ENCODE assay signal across 9 cellular contexts in the genomic region with DNA sequence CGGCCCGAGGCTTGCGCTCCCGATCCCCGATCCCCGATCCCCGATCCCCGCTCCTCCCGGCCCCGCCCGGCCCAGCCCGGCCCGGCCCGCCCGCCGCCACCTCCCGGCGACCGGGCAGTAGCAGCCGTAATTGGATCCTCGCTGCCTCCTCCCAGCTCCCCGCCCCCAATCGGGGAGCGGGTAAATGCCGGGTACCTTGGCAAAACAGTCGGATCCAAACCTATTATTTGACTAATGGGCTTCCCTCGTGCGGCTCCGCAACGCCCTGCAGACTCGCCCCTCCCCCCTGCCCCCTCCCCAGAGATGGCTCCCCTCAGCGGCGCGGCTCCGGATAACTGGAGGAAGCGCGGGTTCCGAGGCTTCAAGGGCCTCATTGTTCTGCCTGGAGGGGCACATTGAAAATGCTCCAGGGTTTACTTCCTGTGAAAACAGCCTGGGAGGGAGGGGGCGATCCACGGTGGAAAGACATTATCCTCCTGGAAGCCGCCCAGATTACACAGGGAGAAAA.
DNase-seq lines count a peak whose midpoint lies in the region; ATAC-seq, FAIRE-seq and TF ChIP-seq lines count a peak whose summit lies in the region.
"Had no signal": no experiment of that assay in that cellular context is flagged by ENCODE, and none has a peak within 500 bp of the region (broad histone marks: within the 10 kb centered on the region; RNA-seq: fewer than 3 reads in every experiment).

No MANE protein-coding gene starts in this region.

- TF ChIP-seq CTCF in OCI-LY1 (IDR thresholded peaks at IDR 0.05; ENCODE audit: low read length) = no peak

- H3K4me1 Mint-ChIP-seq in activated naive CD4-positive, alpha-beta T cell treated with anti-CD3 and anti-CD28 coated beads, Interleukin-2, amount 50 U/mL, for 24 hours = peaks cover 32% of the 10 kb centered on the region

- peak; percentile 79 for DNase-seq in Caki2 (ENCODE audit: low read depth)
- peak; percentile 63 for DNase-seq in glomerular endothelial cell (ENCODE audit: extremely low read depth, low read depth, low spot score)
- peak; percentile 82 for DNase-seq in occipital lobe (lab: John Stamatoyannopoulos, UW)
- DNase-seq in urothelium cell line (ENCODE audit: low spot score) = peak; percentile 79

- H3K27me3 ChIP-seq in HUES6 (ENCODE audit: control insufficient read depth, insufficient read depth, low read length) = peaks cover 5% of the 10 kb centered on the region; the same call in 1 of the 2 replicates
- no peaks in the 10 kb centered on the region for H3K27me3 ChIP-seq in OCI-LY1 (ENCODE audit: insufficient read depth, low read length)

- H3K27ac Mint-ChIP-seq in activated naive CD4-positive, alpha-beta T cell treated with anti-CD3 and anti-CD28 coated beads, Interleukin-2, amount 50 U/mL, for 24 hours = peak overlapping the region; percentile 100

- H3K4me2 ChIP-seq in OCI-LY1 (ENCODE audit: low read length) = peak overlapping the region; percentile 67

- H3K36me3 Mint-ChIP-seq in activated naive CD4-positive, alpha-beta T cell treated with anti-CD3 and anti-CD28 coated beads, Interleukin-2, amount 50 U/mL, for 24 hours = no peaks in the 10 kb centered on the region

- H3K9ac ChIP-seq in HUES6 (ENCODE audit: low read length) = peak overlapping the region; percentile 79
- H3K9ac ChIP-seq in OCI-LY1 (ENCODE audit: low read length) = peak overlapping the region; percentile 37; the same call in 1 of the 2 replicates

- H3K36me3 ChIP-seq in HUES6 (ENCODE audit: control insufficient read depth, insufficient read depth, low read length) = no peaks in the 10 kb centered on the region
- no peaks in the 10 kb centered on the region for H3K36me3 ChIP-seq in OCI-LY1 (ENCODE audit: insufficient read depth, low read length)

- ATAC-seq in GM21526 (IDR thresholded peaks at IDR 0.05; ENCODE audit: low FRiP score, unreplicated experiment) = peak; percentile 26

- H3K27me3 Mint-ChIP-seq in activated naive CD4-positive, alpha-beta T cell treated with anti-CD3 and anti-CD28 coated beads, Interleukin-2, amount 50 U/mL, for 24 hours = no peaks in the 10 kb centered on the region

- H3K9me3 ChIP-seq in HUES6 (ENCODE audit: control insufficient read depth, insufficient read depth, low read depth, low read length) (no peaks in the 10 kb centered on the region), OCI-LY1 (ENCODE audit: low read length) (no peaks in the 10 kb centered on the region)

- H3K27ac ChIP-seq in HUES6 (ENCODE audit: low read depth, low read length) (peak overlapping the region; percentile 88), OCI-LY1 (ENCODE audit: low read depth, low read length, poor library complexity, severe bottlenecking) (no peak overlapping the region)

- 0 out of 2 replicates have a peak overlapping the region, but pooled peaks have one; percentile 37 for H2AFZ ChIP-seq in OCI-LY1 (ENCODE audit: low read length)

- in situ Hi-C loops in Caki2 (cut with HindIII; ENCODE audit: low pct_unique_long_range_greater_than_20kb, low sequenced_read_pairs) = no loop called here

- H4K20me1 ChIP-seq in OCI-LY1 (ENCODE audit: insufficient read depth, low read length) = no peaks in the 10 kb centered on the region

- H3K79me2 ChIP-seq in OCI-LY1 (ENCODE audit: insufficient read depth, low read length) = no peaks in the 10 kb centered on the region

- H3K9me3 Mint-ChIP-seq in activated naive CD4-positive, alpha-beta T cell treated with anti-CD3 and anti-CD28 coated beads, Interleukin-2, amount 50 U/mL, for 24 hours = no peaks in the 10 kb centered on the region

- H3K4me1 ChIP-seq in HUES6 (ENCODE audit: control insufficient read depth, insufficient read depth, low read length) (peaks cover 42% of the 10 kb centered on the region), OCI-LY1 (ENCODE audit: insufficient read depth, low read length, severe bottlenecking) (peaks cover 11% of the 10 kb centered on the region)

- H3F3A ChIP-seq in OCI-LY1 (ENCODE audit: insufficient read depth, low read length) = no peaks in the 10 kb centered on the region

- H3K9me2 ChIP-seq in OCI-LY1 (ENCODE audit: low read depth, low read length) = no peaks in the 10 kb centered on the region

- FAIRE-seq in urothelium cell line (lab: Jason Lieb, UNC) = no peak
- FAIRE-seq: colon had no signal

- peak overlapping the region; percentile 96 for H3K4me3 Mint-ChIP-seq in activated naive CD4-positive, alpha-beta T cell treated with anti-CD3 and anti-CD28 coated beads, Interleukin-2, amount 50 U/mL, for 24 hours

- H3K4me3 ChIP-seq in HUES6 (ENCODE audit: low read depth, low read length) (peak overlapping the region; percentile 62), OCI-LY1 (ENCODE audit: low read depth, low read length, poor library complexity, severe bottlenecking) (peak overlapping the region; percentile 60)
